8 cellular contexts compared by ENCODE assay signal in genomic region chr7:134546903-134547737, GRCh38. TPM values are rescaled to one million over a fixed set of nuclear protein-coding genes. Genes with fewer than 3 reads are reported as not detected.
DNase-seq lines count a peak whose midpoint lies in the region; ATAC-seq and TF ChIP-seq lines count a peak whose summit lies in the region.

No MANE protein-coding gene starts in this region.

- peaks cover 14% of the 10 kb centered on the region for H3K4me1 ChIP-seq in A673 (ENCODE audit: insufficient read depth, low read length, poor library complexity, severe bottlenecking)

- peak; percentile 15 for DNase-seq in A673 (ENCODE audit: low spot score)
- DNase-seq in NCI-H510A treated with DMSO at 0.1 percent for 48 hours (lab: John Stamatoyannopoulos, UW) = peak; percentile 61
- DNase-seq in activated CD4-positive, alpha-beta memory T cell treated with anti-CD3 and anti-CD28 coated beads for 36 hours = peak; percentile 73
- peak; percentile 33 to 59 (median 33) for DNase-seq in effector memory CD8-positive, alpha-beta T cell
- DNase-seq in memory B cell (ENCODE audit: low spot score in 2 of 2) = peak; percentile 58 to 61
- DNase-seq in stimulated activated CD8-positive, alpha-beta memory T cell treated with anti-CD3 and anti-CD28 coated beads, Interleukin-12 subunit alpha, Interleukin-12 subunit beta, amount 100 ng/mL, for 4 hours (ENCODE audit: low read depth) = peak; percentile 22

- no peak overlapping the region for H3K4me3 Mint-ChIP-seq in activated CD4-positive, alpha-beta memory T cell treated with anti-CD3 and anti-CD28 coated beads for 36 hours
- H3K4me3 Mint-ChIP-seq in effector memory CD8-positive, alpha-beta T cell = no peak overlapping the region
- H3K4me3 Mint-ChIP-seq in memory B cell = peak overlapping the region; percentile 56

- peak; percentile 11 for ATAC-seq in GM18520 (IDR thresholded peaks at IDR 0.05; ENCODE audit: unreplicated experiment)
- peak; percentile 27 for ATAC-seq in HG03108 (IDR thresholded peaks at IDR 0.05; ENCODE audit: unreplicated experiment)
- ATAC-seq in effector memory CD8-positive, alpha-beta T cell (replicated peaks) = peak; percentile 43
- ATAC-seq in memory B cell (ENCODE audit: low read depth) = peak; percentile 82

- H3K36me3 ChIP-seq in A673 (ENCODE audit: insufficient read depth, low read length, poor library complexity, severe bottlenecking) = no peaks in the 10 kb centered on the region

- H3K36me3 Mint-ChIP-seq in activated CD4-positive, alpha-beta memory T cell treated with anti-CD3 and anti-CD28 coated beads for 36 hours = no peaks in the 10 kb centered on the region
- H3K36me3 Mint-ChIP-seq in effector memory CD8-positive, alpha-beta T cell (ENCODE audit: insufficient read depth) = no peaks in the 10 kb centered on the region
- H3K36me3 Mint-ChIP-seq in memory B cell = no peaks in the 10 kb centered on the region

- no peak overlapping the region for H3K27ac Mint-ChIP-seq in activated CD4-positive, alpha-beta memory T cell treated with anti-CD3 and anti-CD28 coated beads for 36 hours
- H3K27ac Mint-ChIP-seq in effector memory CD8-positive, alpha-beta T cell = no peak overlapping the region
- no peak overlapping the region for H3K27ac Mint-ChIP-seq in memory B cell

- BruUV-seq in A673 (replicated peaks; lab: Mats Ljungman, UMichigan) = no TSS peak

- peaks cover 11% of the 10 kb centered on the region for H3K27me3 ChIP-seq in A673 (replicated peaks; ENCODE audit: insufficient read depth, low read depth, low read length, poor library complexity)

- intact Hi-C loops in A673 (cut with micrococcal nuclease; ENCODE audit: unreplicated experiment) = loop anchor here (10.0 kb wide), 1 partner anchor 112 kb away; no protein-coding TSS in a partner anchor
- intact Hi-C loops in activated CD4-positive, alpha-beta memory T cell treated with anti-CD3 and anti-CD28 coated beads for 36 hours (cut with micrococcal nuclease) = loop anchor here (1.0 to 2.0 kb wide), 4 partner anchors 33 to 115 kb away; partner anchors contain the start of gene AKR1B1

- no peaks in the 10 kb centered on the region for H3K9me3 Mint-ChIP-seq in activated CD4-positive, alpha-beta memory T cell treated with anti-CD3 and anti-CD28 coated beads for 36 hours
- no peaks in the 10 kb centered on the region for H3K9me3 Mint-ChIP-seq in effector memory CD8-positive, alpha-beta T cell
- H3K9me3 Mint-ChIP-seq in memory B cell = no peaks in the 10 kb centered on the region

- no peaks in the 10 kb centered on the region for H3K9me3 ChIP-seq in A673 (ENCODE audit: low read depth, low read length, poor library complexity, severe bottlenecking)

- H3K4me3 ChIP-seq in A673 (ENCODE audit: low read depth, low read length, poor library complexity, severe bottlenecking) = peak overlapping the region; percentile 31

- POLR2A ChIA-PET in A673 (lab: Charles Lee; ENCODE audit: low non-redundant PET) = no interaction called here
- POLR2A ChIA-PET in activated CD4-positive, alpha-beta memory T cell treated with anti-CD3 and anti-CD28 coated beads for 36 hours (lab: Charles Lee) = no interaction called here

- peaks cover 5% of the 10 kb centered on the region for H3K27me3 Mint-ChIP-seq in activated CD4-positive, alpha-beta memory T cell treated with anti-CD3 and anti-CD28 coated beads for 36 hours
- peaks cover 54 to 58% of the 10 kb centered on the region in 2 donors for H3K27me3 Mint-ChIP-seq in effector memory CD8-positive, alpha-beta T cell
- H3K27me3 Mint-ChIP-seq in memory B cell = peaks cover 16% of the 10 kb centered on the region

- CTCF ChIA-PET in A673 (lab: Charles Lee) = interaction anchor here (0.6 to 1.3 kb wide), 5 partner anchors 12 to 126 kb away, joined by 3 to 12 read pairs (median 4); no protein-coding TSS in a partner anchor
- CTCF ChIA-PET in activated CD4-positive, alpha-beta memory T cell treated with anti-CD3 and anti-CD28 coated beads for 36 hours (lab: Charles Lee) = interaction anchor here (0.6 to 5.4 kb wide), 20 partner anchors 9 to 847 kb away, joined by 3 to 92 read pairs (median 4); partner anchors contain the start of gene AKR1B1

- H3K4me1 Mint-ChIP-seq in activated CD4-positive, alpha-beta memory T cell treated with anti-CD3 and anti-CD28 coated beads for 36 hours (ENCODE audit: low read depth) = peaks cover 4% of the 10 kb centered on the region
- H3K4me1 Mint-ChIP-seq in effector memory CD8-positive, alpha-beta T cell (ENCODE audit: low read depth in 2 of 2) = peaks cover 0 to 3% of the 10 kb centered on the region in 2 donors
- H3K4me1 Mint-ChIP-seq in memory B cell = peaks cover 2% of the 10 kb centered on the region

- H3K27ac ChIP-seq in A673 (ENCODE audit: low read depth, low read length, poor library complexity, severe bottlenecking) = no peak overlapping the region

- TF ChIP-seq CTCF in A673 (conservative IDR thresholded peaks at IDR 0.05; ENCODE audit: low read depth, low read length) = peak; percentile 99

RNA-seq across cellular contexts. Expression of gene AKR1B15, which starts 1.8 kb away (rescaled TPM):
- total RNA-seq in A673 (2021) = not detected in 2 replicates
- not detected for total RNA-seq in activated CD4-positive, alpha-beta memory T cell treated with anti-CD3 and anti-CD28 coated beads for 36 hours

RNA-seq across cellular contexts. Expression of gene AKR1B10, which starts 19.8 kb away (rescaled TPM):
- 0.52 TPM in 1 of 2 replicates, not detected in the other for total RNA-seq in A673 (2021)
- not detected for total RNA-seq in activated CD4-positive, alpha-beta memory T cell treated with anti-CD3 and anti-CD28 coated beads for 36 hours

Comparison
In these comparisons a context has a peak if more than half of its experiments do, and no peak if none do; other contexts are left out.
1. DNase-seq: peak in every context shown above with its lines; median percentile 73 in activated CD4-positive, alpha-beta memory T cell treated with anti-CD3 and anti-CD28 coated beads for 36 hours; 61 in NCI-H510A treated with DMSO at 0.1 percent for 48 hours; 60 in memory B cell; 33 in effector memory CD8-positive, alpha-beta T cell; 22 in stimulated activated CD8-positive, alpha-beta memory T cell treated with anti-CD3 and anti-CD28 coated beads, Interleukin-12 subunit alpha, Interleukin-12 subunit beta, amount 100 ng/mL, for 4 hours; 15 in A673.
2. ATAC-seq: peak in every context shown above with its lines; median percentile 82 in memory B cell; 43 in effector memory CD8-positive, alpha-beta T cell; 27 in HG03108; 11 in GM18520.